21 cellular contexts compared by ENCODE assay signal in the genomic region with DNA sequence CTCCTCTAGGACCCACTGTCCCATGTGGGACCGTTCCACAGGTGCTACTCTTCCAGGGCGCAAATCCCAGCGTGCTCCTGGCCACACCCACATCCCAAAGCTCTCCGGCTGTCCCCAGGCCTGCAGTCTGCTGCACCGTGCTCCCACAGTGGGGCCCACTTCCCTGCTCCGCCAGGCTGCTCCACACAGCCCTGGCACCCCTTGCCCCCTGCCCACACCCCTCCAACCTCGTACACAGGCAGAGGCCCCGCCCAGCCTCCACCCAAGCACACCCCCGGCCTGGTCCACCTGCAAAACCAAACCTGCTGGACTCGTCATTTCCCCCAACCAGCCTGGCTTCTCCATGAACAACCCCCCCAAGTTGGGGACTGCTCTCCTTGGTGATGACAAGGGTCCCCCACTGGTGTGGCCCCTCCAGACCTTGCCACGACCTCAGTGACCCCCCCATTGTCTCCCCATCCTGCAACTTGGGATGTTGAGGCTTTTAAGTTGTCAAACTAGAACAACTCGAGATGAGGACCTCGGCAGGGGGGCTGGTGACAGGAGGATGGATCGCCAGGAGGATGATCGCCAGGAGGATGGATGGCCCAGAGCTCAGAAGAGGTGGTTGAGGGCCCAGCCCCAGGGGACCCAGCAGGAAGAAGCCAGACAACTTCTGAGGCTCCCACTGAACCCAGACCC. TPM values are rescaled to one million over a fixed set of nuclear protein-coding genes. Genes with fewer than 3 reads are reported as not detected.
DNase-seq lines count a peak whose midpoint lies in the region; ATAC-seq, FAIRE-seq and TF ChIP-seq lines count a peak whose summit lies in the region.
"Had no signal": no experiment of that assay in that cellular context is flagged by ENCODE, and none has a peak within 500 bp of the region (broad histone marks: within the 10 kb centered on the region; RNA-seq: fewer than 3 reads in every experiment).

No MANE protein-coding gene starts in this region.

- FAIRE-seq in kidney (lab: Jason Lieb, UNC): no peak
- FAIRE-seq: G401.6, GM12892, H54 had no signal

- no peaks in the 10 kb centered on the region for H3K4me1 Mint-ChIP-seq in T-helper 2 cell treated with Interferon-gamma antibody and Interleukin-4, amounts not matched to agents 5 μg/mL and 100 μg/mL, for 36 hours (ENCODE audit: low read depth)
- H3K4me1 Mint-ChIP-seq: CD14-positive monocyte had no signal

- H3K9ac ChIP-seq in DND-41 (ENCODE audit: low read depth, low read length) (no peak overlapping the region), kidney (ENCODE audit: low read length in 2 of 2) (no peak overlapping the region)

- DNase-seq in DND-41 (no peak), kidney (peak; percentile 52), osteoblast (ENCODE audit: insufficient read length, low spot score, missing footprints) (peak; percentile 60), right lobe of liver (no peak), hepatocyte (ENCODE audit: low spot score) (no peak)
- no peak for DNase-seq in T-helper 2 cell treated with Interferon-gamma antibody and Interleukin-4, amounts not matched to agents 5 μg/mL and 100 μg/mL, for 36 hours (ENCODE audit: low spot score)
- DNase-seq: Calu3; CD4-positive, alpha-beta T cell; COR-L47; DMS53; DMS79 treated with DMSO at 0.1 percent for 48 hours; GOT3 had no signal

- no peaks in the 10 kb centered on the region for H3K27me3 Mint-ChIP-seq in T-helper 2 cell treated with Interferon-gamma antibody and Interleukin-4, amounts not matched to agents 5 μg/mL and 100 μg/mL, for 36 hours (ENCODE audit: low read depth)
- H3K27me3 Mint-ChIP-seq: CD4-positive, alpha-beta T cell had no signal

- H3K4me3 ChIP-seq in DND-41 (ENCODE audit: low read depth in 1 of 2, low read length in 2 of 2) (no peak overlapping the region), kidney (ENCODE audit: low read length in 2 of 2) (no peak overlapping the region), osteoblast (ENCODE audit: insufficient read depth, low read length) (no peak overlapping the region), right lobe of liver (no peak overlapping the region), hepatocyte (no peak overlapping the region)
- H3K4me3 ChIP-seq: HAP-1 had no signal

- H3K79me2 ChIP-seq in DND-41 (ENCODE audit: insufficient read depth, low read length): no peaks in the 10 kb centered on the region
- H3K79me2 ChIP-seq in osteoblast (ENCODE audit: insufficient read depth, low read length): no peaks in the 10 kb centered on the region
- no peaks in the 10 kb centered on the region for H3K79me2 ChIP-seq in hepatocyte

- peak; percentile 77; the same call in 2 of the 3 replicates for ATAC-seq in DND-41 (ENCODE audit: insufficient read depth, low read depth)
- ATAC-seq in right lobe of liver: no peak

- no peak overlapping the region for H3K27ac Mint-ChIP-seq in T-helper 2 cell treated with Interferon-gamma antibody and Interleukin-4, amounts not matched to agents 5 μg/mL and 100 μg/mL, for 36 hours
- H3K27ac Mint-ChIP-seq: CD4-positive, alpha-beta T cell had no signal

- H3K4me3 Mint-ChIP-seq in T-helper 2 cell treated with Interferon-gamma antibody and Interleukin-4, amounts not matched to agents 5 μg/mL and 100 μg/mL, for 36 hours: no peak overlapping the region
- H3K4me3 Mint-ChIP-seq: CD14-positive monocyte; CD4-positive, alpha-beta T cell; CD8-positive, alpha-beta memory T cell had no signal

- H3K36me3 ChIP-seq in DND-41 (ENCODE audit: insufficient read depth, low read length) (no peaks in the 10 kb centered on the region), kidney (ENCODE audit: control insufficient read depth in 1 of 2, insufficient read depth in 2 of 2, low read length in 2 of 2) (no peaks in the 10 kb centered on the region), osteoblast (ENCODE audit: insufficient read depth, low read length) (no peaks in the 10 kb centered on the region), right lobe of liver (no peaks in the 10 kb centered on the region), hepatocyte (replicated peaks; ENCODE audit: insufficient read depth, low read depth) (no peaks in the 10 kb centered on the region)
- H3K36me3 ChIP-seq: HAP-1 had no signal

- H3K4me2 ChIP-seq in DND-41 (ENCODE audit: insufficient read depth, low read length): no peak overlapping the region
- no peak overlapping the region for H3K4me2 ChIP-seq in osteoblast (ENCODE audit: insufficient read depth, low read length)
- H3K4me2 ChIP-seq in hepatocyte: no peak overlapping the region

- H2AFZ ChIP-seq in DND-41 (ENCODE audit: low read depth, low read length) (no peak overlapping the region), osteoblast (ENCODE audit: low read length) (no peak overlapping the region), hepatocyte (no peak overlapping the region)

- 62% methylated on average over 13 of the region's 15 CpGs for WGBS in right lobe of liver (ENCODE audit: insufficient coverage, low coverage, low lambda C conversion rate, missing lambda C conversion rate)
- 75% methylated on average over 14 of the region's 15 CpGs for WGBS in hepatocyte (ENCODE audit: low lambda C conversion rate, missing lambda C conversion rate)

- TF ChIP-seq CTCF in DND-41 (IDR thresholded peaks at IDR 0.05; ENCODE audit: borderline replicate concordance, extremely low read depth, low read length, poor library complexity, severe bottlenecking): no peak
- TF ChIP-seq CTCF in kidney (IDR thresholded peaks at IDR 0.05; ENCODE audit: borderline replicate concordance, extremely low read depth, insufficient read depth): no peak
- no peak for TF ChIP-seq CTCF in osteoblast (IDR thresholded peaks at IDR 0.05; ENCODE audit: extremely low read depth, low read depth, low read length)
- TF ChIP-seq CTCF in right lobe of liver (IDR thresholded peaks at IDR 0.05): no peak
- no peak for TF ChIP-seq CTCF in hepatocyte (IDR thresholded peaks at IDR 0.05; ENCODE audit: poor library complexity)

- intact Hi-C loops in kidney (cut with DNase I) (no loop called here), right lobe of liver (cut with DNase I) (no loop called here)

- H3K9me3 ChIP-seq in DND-41 (ENCODE audit: insufficient read depth, low read length, severe bottlenecking) (no peaks in the 10 kb centered on the region), kidney (ENCODE audit: control insufficient read depth in 1 of 2, low read length in 2 of 2) (no peaks in the 10 kb centered on the region), osteoblast (ENCODE audit: low read depth, low read length) (no peaks in the 10 kb centered on the region), right lobe of liver (no peaks in the 10 kb centered on the region), hepatocyte (ENCODE audit: low read depth) (no peaks in the 10 kb centered on the region)
- H3K9me3 ChIP-seq: HAP-1 had no signal

- H3K36me3 Mint-ChIP-seq in T-helper 2 cell treated with Interferon-gamma antibody and Interleukin-4, amounts not matched to agents 5 μg/mL and 100 μg/mL, for 36 hours (ENCODE audit: low read depth): no peaks in the 10 kb centered on the region
- H3K36me3 Mint-ChIP-seq: CD14-positive monocyte; CD8-positive, alpha-beta memory T cell had no signal

- H3K9me2 ChIP-seq in hepatocyte (replicated peaks; ENCODE audit: insufficient read depth): no peaks in the 10 kb centered on the region

- no peaks in the 10 kb centered on the region for H3K9me3 Mint-ChIP-seq in T-helper 2 cell treated with Interferon-gamma antibody and Interleukin-4, amounts not matched to agents 5 μg/mL and 100 μg/mL, for 36 hours
- H3K9me3 Mint-ChIP-seq: CD4-positive, alpha-beta T cell; CD8-positive, alpha-beta memory T cell had no signal

- H3K4me1 ChIP-seq in DND-41 (ENCODE audit: insufficient read depth, low read length) (peaks cover 9% of the 10 kb centered on the region), kidney (ENCODE audit: control insufficient read depth in 1 of 2, insufficient read depth in 1 of 2, low read depth in 1 of 2, low read length in 2 of 2) (no peaks in the 10 kb centered on the region), osteoblast (ENCODE audit: insufficient read depth, low read length) (no peaks in the 10 kb centered on the region), right lobe of liver (no peaks in the 10 kb centered on the region), hepatocyte (ENCODE audit: insufficient read depth) (no peaks in the 10 kb centered on the region)
- H3K4me1 ChIP-seq: HAP-1 had no signal

- no peak for TF ChIP-seq POLR2A in right lobe of liver (IDR thresholded peaks at IDR 0.05)

- H4K20me1 ChIP-seq in DND-41 (ENCODE audit: insufficient read depth, low read length): peaks cover 47% of the 10 kb centered on the region
- H4K20me1 ChIP-seq in osteoblast (ENCODE audit: insufficient read depth, low read length): no peaks in the 10 kb centered on the region
- no peaks in the 10 kb centered on the region for H4K20me1 ChIP-seq in hepatocyte (ENCODE audit: insufficient read depth, poor library complexity, severe bottlenecking)

- H3K27me3 ChIP-seq in DND-41 (ENCODE audit: insufficient read depth, low read length, poor library complexity) (no peaks in the 10 kb centered on the region), osteoblast (ENCODE audit: insufficient read depth, low read length) (no peaks in the 10 kb centered on the region), right lobe of liver (no peaks in the 10 kb centered on the region), hepatocyte (no peaks in the 10 kb centered on the region)

- no peak overlapping the region for H3K27ac ChIP-seq in DND-41 (ENCODE audit: low read length)
- no peak overlapping the region for H3K27ac ChIP-seq in kidney (ENCODE audit: low read depth in 2 of 2, low read length in 2 of 2)
- H3K27ac ChIP-seq in osteoblast (ENCODE audit: low read depth, low read length): no peak overlapping the region
- no peak overlapping the region for H3K27ac ChIP-seq in right lobe of liver
- no peak overlapping the region for H3K27ac ChIP-seq in hepatocyte

RNA-seq across cellular contexts. Expression of gene YTHDF1, which starts 27.1 kb away (rescaled TPM):
- total RNA-seq in kidney: 43.1 TPM
- polyA plus RNA-seq in kidney (ENCODE audit: insufficient read depth, low read depth, low replicate concordance): 21.9 TPM
- 23.9 and 26.8 TPM in 2 replicates for total RNA-seq in osteoblast
- total RNA-seq in right lobe of liver: 10 to 100 TPM; 16.4 to 23.6 (median 21.1) TPM
- 35.9 and 36.0 TPM in 2 replicates for total RNA-seq in hepatocyte
- 51.2 and 57.4 TPM in 2 replicates for polyA plus RNA-seq in hepatocyte

RNA-seq across cellular contexts. Expression of gene BIRC7, which starts 46.9 kb away (rescaled TPM):
- total RNA-seq in kidney: 4.0 TPM
- polyA plus RNA-seq in kidney (ENCODE audit: insufficient read depth, low read depth, low replicate concordance): 0.30 TPM
- total RNA-seq in osteoblast: under 0.01 and 0.29 TPM in 2 replicates
- not detected for total RNA-seq in right lobe of liver
- total RNA-seq in hepatocyte: 0.43 TPM in 1 of 2 replicates, not detected in the other
- polyA plus RNA-seq in hepatocyte: 2.0 and 2.1 TPM in 2 replicates
- total RNA-seq: A172; A673; CD4-positive, alpha-beta T cell; CD8-positive, alpha-beta memory T cell had no signal
- polyA plus RNA-seq: BJ; CD14-positive monocyte; CD8-positive, alpha-beta memory T cell had no signal

Comparison
In these comparisons a context has a peak if more than half of its experiments do, and no peak if none do; other contexts are left out.
1. DNase-seq: peak in kidney (single experiment) and osteoblast (single experiment); none in DND-41 (single experiment), T-helper 2 cell treated with Interferon-gamma antibody and Interleukin-4, amounts not matched to agents 5 μg/mL and 100 μg/mL, for 36 hours (single experiment), right lobe of liver (0 of 3) and hepatocyte (single experiment).